ENCODE assay signal across 24 cellular contexts in the genomic region with DNA sequence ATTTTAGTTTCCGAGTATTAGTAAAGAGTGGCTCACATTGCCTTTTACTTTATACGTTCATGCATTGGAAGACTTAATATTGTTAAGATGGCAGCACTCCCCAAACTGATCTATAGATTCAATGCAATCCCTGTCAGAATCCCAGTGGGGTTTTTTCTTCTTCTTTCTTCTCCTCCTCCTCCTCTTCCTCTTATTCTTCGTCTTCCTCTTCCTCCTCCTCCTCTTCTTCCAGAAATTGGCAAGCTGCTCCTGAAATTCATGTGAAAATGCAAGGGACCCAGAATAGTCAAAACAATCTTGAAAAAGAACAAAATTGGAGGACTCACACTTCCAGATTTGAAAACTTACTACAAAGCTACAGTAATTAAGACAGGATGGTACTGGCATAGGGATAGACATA.
"Had no signal": no experiment of that assay in that cellular context is flagged by ENCODE, and none has a peak within 500 bp of the region (broad histone marks: within the 10 kb centered on the region; RNA-seq: fewer than 3 reads in every experiment).

No MANE protein-coding gene starts in this region.

- H3K36me3 ChIP-seq: ascending aorta, brain microvascular endothelial cell, left ventricle myocardium inferior, pancreas, prostate gland, tibial nerve had no signal

- H3K4me3 ChIP-seq: ascending aorta, left ventricle myocardium inferior, lung, mucosa of descending colon, pancreas, prostate gland, tibial nerve had no signal

- H3K36me3 Mint-ChIP-seq: activated naive CD4-positive, alpha-beta T cell treated with anti-CD3 and anti-CD28 coated beads, Interleukin-2, amount 50 U/mL, for 24 hours had no signal

- H3K9me3 ChIP-seq: ascending aorta, left ventricle myocardium inferior, mucosa of descending colon, pancreas, prostate gland, tibial nerve had no signal

- H3K4me3 Mint-ChIP-seq: activated CD4-positive, alpha-beta T cell treated with anti-CD3 and anti-CD28 coated beads for 36 hours; activated naive CD4-positive, alpha-beta T cell treated with anti-CD3 and anti-CD28 coated beads, Interleukin-2, amount 50 U/mL, for 24 hours; activated T-cell treated with anti-CD3 and anti-CD28 coated beads, Interleukin-2, amount 50 U/mL, for 72 hours; endodermal cell; neural crest cell; T-helper 2 cell treated with Interferon-gamma antibody and Interleukin-4, amounts not matched to agents 5 μg/mL and 100 μg/mL, for 36 hours had no signal

- H3K27ac ChIP-seq: ascending aorta, brain microvascular endothelial cell, left ventricle myocardium inferior, pancreas, prostate gland, tibial nerve had no signal

- H3K27me3 Mint-ChIP-seq: activated CD4-positive, alpha-beta T cell treated with anti-CD3 and anti-CD28 coated beads for 36 hours; activated naive CD4-positive, alpha-beta T cell treated with anti-CD3 and anti-CD28 coated beads, Interleukin-2, amount 50 U/mL, for 24 hours had no signal

- H3K9me3 Mint-ChIP-seq: activated naive CD4-positive, alpha-beta T cell treated with anti-CD3 and anti-CD28 coated beads, Interleukin-2, amount 50 U/mL, for 24 hours; activated T-cell treated with anti-CD3 and anti-CD28 coated beads, Interleukin-2, amount 50 U/mL, for 72 hours; endodermal cell; T-helper 2 cell treated with Interferon-gamma antibody and Interleukin-4, amounts not matched to agents 5 μg/mL and 100 μg/mL, for 36 hours had no signal

- FAIRE-seq: frontal cortex, islet of Langerhans, pancreas had no signal

- H3K27me3 ChIP-seq: ascending aorta, brain microvascular endothelial cell, pancreas had no signal

- ATAC-seq: activated CD4-positive, alpha-beta T cell treated with anti-CD3 and anti-CD28 coated beads for 36 hours; activated T-cell treated with anti-CD3 and anti-CD28 coated beads, Interleukin-2, amount 50 U/mL, for 72 hours; mucosa of descending colon; pancreas had no signal

- H3K27ac Mint-ChIP-seq: activated CD4-positive, alpha-beta T cell treated with anti-CD3 and anti-CD28 coated beads for 36 hours; activated naive CD4-positive, alpha-beta T cell treated with anti-CD3 and anti-CD28 coated beads, Interleukin-2, amount 50 U/mL, for 24 hours; activated T-cell treated with anti-CD3 and anti-CD28 coated beads, Interleukin-2, amount 50 U/mL, for 72 hours; endodermal cell; T-helper 2 cell treated with Interferon-gamma antibody and Interleukin-4, amounts not matched to agents 5 μg/mL and 100 μg/mL, for 36 hours had no signal

- DNase-seq: activated CD4-positive, alpha-beta T cell treated with anti-CD3 and anti-CD28 coated beads for 36 hours; activated CD4-positive, CD25-positive, alpha-beta regulatory T cell; activated gamma-delta T cell treated with Interleukin-2 at 50 U/mL for 16 hours; activated T-cell treated with anti-CD3 and anti-CD28 coated beads for 4 hours; activated T-cell treated with anti-CD3 and anti-CD28 coated beads, Interleukin-2, amount 50 U/mL, for 72 hours; brain microvascular endothelial cell; left ventricle myocardium inferior; mucosa of descending colon; nucleus accumbens; pancreas; stimulated activated CD4-positive, alpha-beta T cell treated with anti-CD3 and anti-CD28 coated beads, Interleukin-15, amount 100 ng/mL, for 24 hours; stimulated activated CD4-positive, alpha-beta T cell treated with anti-CD3 and anti-CD28 coated beads, Interleukin-2, amount 100 ng/mL, for 24 hours; stimulated activated naive CD4-positive, alpha-beta T cell treated with Interleukin-2 at 50 U/mL for 16 hours; T-helper 1 cell had no signal
